In the genomic region with DNA sequence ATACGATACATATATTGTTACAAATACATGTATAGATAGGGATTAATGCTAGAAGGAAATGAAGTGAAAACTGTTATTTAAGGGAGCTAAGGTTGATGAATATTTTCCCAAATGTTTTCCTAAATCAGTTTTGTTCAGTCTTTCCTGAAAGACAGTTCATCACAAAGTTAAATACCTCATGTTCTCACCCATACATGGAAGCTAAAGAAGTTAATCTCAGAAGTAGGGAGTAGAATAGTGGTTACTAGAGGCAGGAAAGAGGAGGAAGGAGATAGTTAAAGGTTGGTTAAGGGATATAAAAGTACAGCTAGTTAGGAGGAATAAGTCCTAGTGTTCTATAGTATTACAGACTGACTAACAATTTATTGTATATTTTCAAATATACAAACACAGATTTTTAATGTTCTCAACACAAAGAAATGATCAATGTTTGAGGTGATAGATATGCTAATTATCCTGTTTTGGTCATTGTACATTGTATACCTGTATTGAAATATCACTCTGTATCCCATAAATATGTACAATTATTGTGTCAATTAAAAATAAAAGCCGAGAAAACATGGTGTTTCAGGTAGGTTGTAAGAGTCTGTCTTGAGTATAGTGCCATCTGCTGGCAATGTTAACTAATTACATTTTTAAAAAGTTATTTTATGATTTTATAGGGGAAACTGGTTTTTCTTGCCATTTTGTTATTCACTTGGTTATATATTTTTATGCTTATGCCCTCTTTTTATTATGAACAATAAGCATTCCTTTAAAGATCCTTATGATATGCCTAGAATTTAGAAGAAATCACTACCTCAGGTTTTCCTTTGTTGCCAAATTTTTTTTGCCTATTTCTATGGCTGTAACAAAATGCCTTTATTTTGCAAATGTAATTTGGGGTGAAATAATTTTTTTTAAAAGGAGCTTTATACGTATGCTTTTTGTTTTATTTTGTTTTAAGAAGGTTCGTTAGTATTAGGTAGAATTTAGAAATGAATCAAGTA, we compare ENCODE assay signal across 10 cellular contexts. TPM values are rescaled to one million over a fixed set of nuclear protein-coding genes. Genes with fewer than 3 reads are reported as not detected.
DNase-seq lines count a peak whose midpoint lies in the region; ATAC-seq, FAIRE-seq and TF ChIP-seq lines count a peak whose summit lies in the region.
"Had no signal": no experiment of that assay in that cellular context is flagged by ENCODE, and none has a peak within 500 bp of the region (broad histone marks: within the 10 kb centered on the region; RNA-seq: fewer than 3 reads in every experiment).

No MANE protein-coding gene starts in this region.

- no peak for ATAC-seq in stimulated activated memory B cell treated with anti-CD40 and anti-IgM and Interleukin-4, amounts not matched to agents 10 μg/mL and 1 μg/mL and 100 μg/mL, for 72 hours
- no peak for ATAC-seq in HG02571 (IDR thresholded peaks at IDR 0.05; ENCODE audit: unreplicated experiment)

- no peak for TF ChIP-seq POLR2A in GM12892 (IDR thresholded peaks at IDR 0.05; ENCODE audit: low read depth, low read length)

- H3K27ac ChIP-seq in Karpas-422 (ENCODE audit: low read length) = no peak overlapping the region
- 0 out of 2 replicates have a peak overlapping the region, but pooled peaks have one; percentile 33 for H3K27ac ChIP-seq in SK-N-MC
- H3K27ac ChIP-seq: BLaER1 had no signal

- peaks cover 51% of the 10 kb centered on the region for H3K4me1 Mint-ChIP-seq in stimulated activated memory B cell treated with anti-CD40 and anti-IgM and Interleukin-4, amounts not matched to agents 10 μg/mL and 1 μg/mL and 100 μg/mL, for 72 hours

- peaks cover 33% of the 10 kb centered on the region for H3K79me2 ChIP-seq in Karpas-422 (ENCODE audit: low read length)

- H3K9me3 ChIP-seq in Karpas-422 (ENCODE audit: low read length) (no peaks in the 10 kb centered on the region), SK-N-MC (ENCODE audit: low read depth, low read length) (0 out of 2 replicates have a peak, but pooled peaks cover 4% of the 10 kb centered on the region)
- H3K9me3 ChIP-seq: BLaER1 had no signal

- H3K36me3 Mint-ChIP-seq in stimulated activated memory B cell treated with anti-CD40 and anti-IgM and Interleukin-4, amounts not matched to agents 10 μg/mL and 1 μg/mL and 100 μg/mL, for 72 hours = peaks cover 6% of the 10 kb centered on the region

- no peak overlapping the region for H3K4me2 ChIP-seq in Karpas-422 (ENCODE audit: low read depth, low read length, poor library complexity, severe bottlenecking)
- H3K4me2 ChIP-seq: BLaER1 had no signal

- peaks cover 41% of the 10 kb centered on the region for H4K20me1 ChIP-seq in Karpas-422 (ENCODE audit: insufficient read depth, low read depth, low read length)

- peak overlapping the region; percentile 23 for H3K27ac Mint-ChIP-seq in stimulated activated memory B cell treated with anti-CD40 and anti-IgM and Interleukin-4, amounts not matched to agents 10 μg/mL and 1 μg/mL and 100 μg/mL, for 72 hours
- H3K27ac Mint-ChIP-seq: activated B cell treated with CpG ODN at 0.5 μM for 24 hours had no signal

- H3K36me3 ChIP-seq in Karpas-422 (ENCODE audit: insufficient read depth, low read length) (no peaks in the 10 kb centered on the region), SK-N-MC (ENCODE audit: insufficient read depth, low read length) (no peaks in the 10 kb centered on the region)

- H3K27me3 ChIP-seq in Karpas-422 (ENCODE audit: low read length) = no peaks in the 10 kb centered on the region
- H3K27me3 ChIP-seq: BLaER1 had no signal

- H3K9me3 Mint-ChIP-seq in stimulated activated memory B cell treated with anti-CD40 and anti-IgM and Interleukin-4, amounts not matched to agents 10 μg/mL and 1 μg/mL and 100 μg/mL, for 72 hours = peaks cover 2% of the 10 kb centered on the region

- no peak overlapping the region for H3K4me3 ChIP-seq in Karpas-422 (ENCODE audit: low read length)
- no peak overlapping the region for H3K4me3 ChIP-seq in SK-N-MC
- H3K4me3 ChIP-seq: BLaER1 had no signal

- no peak overlapping the region for H3K4me3 Mint-ChIP-seq in stimulated activated memory B cell treated with anti-CD40 and anti-IgM and Interleukin-4, amounts not matched to agents 10 μg/mL and 1 μg/mL and 100 μg/mL, for 72 hours
- H3K4me3 Mint-ChIP-seq: activated B cell treated with CpG ODN at 0.5 μM for 24 hours had no signal

- H3K4me1 ChIP-seq in Karpas-422 (ENCODE audit: low read length) = peaks cover 4% of the 10 kb centered on the region; the same call in 1 of the 2 replicates

- no peaks in the 10 kb centered on the region for H3K9me2 ChIP-seq in Karpas-422 (replicated peaks; ENCODE audit: insufficient read depth, low read length)

- H3K9ac ChIP-seq in Karpas-422 (ENCODE audit: low read length) (no peak overlapping the region), SK-N-MC (ENCODE audit: insufficient read length) (no peak overlapping the region)
- H3K9ac ChIP-seq: BLaER1 had no signal

- no peaks in the 10 kb centered on the region for H3K27me3 Mint-ChIP-seq in stimulated activated memory B cell treated with anti-CD40 and anti-IgM and Interleukin-4, amounts not matched to agents 10 μg/mL and 1 μg/mL and 100 μg/mL, for 72 hours
- H3K27me3 Mint-ChIP-seq: activated B cell treated with CpG ODN at 0.5 μM for 24 hours had no signal

- FAIRE-seq in frontal cortex (lab: Jason Lieb, UNC) (peak; percentile 98), GM12892 (lab: Jason Lieb, UNC) (no peak)

- peak; percentile 9 for DNase-seq in NCI-H1436 (lab: John Stamatoyannopoulos, UW)
- DNase-seq in NCI-H1436 treated with DMSO at 0.1 percent for 48 hours (lab: John Stamatoyannopoulos, UW) = no peak
- peak; percentile 69 for DNase-seq in Karpas-422
- peak; percentile 3 for DNase-seq in SK-N-MC (ENCODE audit: low read depth, low spot score)
- peak in 1 of 2 donors; percentile 6 for DNase-seq in frontal cortex (ENCODE audit: low spot score in 2 of 2)
- no peak for DNase-seq in GM12892 (ENCODE audit: insufficient read length)
- DNase-seq: activated B cell treated with CpG ODN at 0.5 μM for 24 hours had no signal

- H2AFZ ChIP-seq in Karpas-422 (ENCODE audit: low read length) = no peak overlapping the region

RNA-seq across cellular contexts. Expression of gene ZDHHC17, which starts 26.9 kb away (rescaled TPM):
- total RNA-seq in Karpas-422 (2014; rRNA removed; shearing (Covaris generic); ENCODE audit: low replicate concordance) = 42.9 and 50.1 TPM in 2 replicates
- total RNA-seq in frontal cortex = 319 TPM
- 21.0 TPM for polyA plus RNA-seq in GM12892 (2012; ENCODE audit: missing spikeins)

Comparison
In these comparisons a context has a peak if more than half of its experiments do, and no peak if none do; other contexts are left out.
1. DNase-seq: peak in NCI-H1436 (single experiment), Karpas-422 (single experiment) and SK-N-MC (single experiment); none in NCI-H1436 treated with DMSO at 0.1 percent for 48 hours (single experiment) and GM12892 (single experiment).